8 cellular contexts compared by ENCODE assay signal in the genomic region with DNA sequence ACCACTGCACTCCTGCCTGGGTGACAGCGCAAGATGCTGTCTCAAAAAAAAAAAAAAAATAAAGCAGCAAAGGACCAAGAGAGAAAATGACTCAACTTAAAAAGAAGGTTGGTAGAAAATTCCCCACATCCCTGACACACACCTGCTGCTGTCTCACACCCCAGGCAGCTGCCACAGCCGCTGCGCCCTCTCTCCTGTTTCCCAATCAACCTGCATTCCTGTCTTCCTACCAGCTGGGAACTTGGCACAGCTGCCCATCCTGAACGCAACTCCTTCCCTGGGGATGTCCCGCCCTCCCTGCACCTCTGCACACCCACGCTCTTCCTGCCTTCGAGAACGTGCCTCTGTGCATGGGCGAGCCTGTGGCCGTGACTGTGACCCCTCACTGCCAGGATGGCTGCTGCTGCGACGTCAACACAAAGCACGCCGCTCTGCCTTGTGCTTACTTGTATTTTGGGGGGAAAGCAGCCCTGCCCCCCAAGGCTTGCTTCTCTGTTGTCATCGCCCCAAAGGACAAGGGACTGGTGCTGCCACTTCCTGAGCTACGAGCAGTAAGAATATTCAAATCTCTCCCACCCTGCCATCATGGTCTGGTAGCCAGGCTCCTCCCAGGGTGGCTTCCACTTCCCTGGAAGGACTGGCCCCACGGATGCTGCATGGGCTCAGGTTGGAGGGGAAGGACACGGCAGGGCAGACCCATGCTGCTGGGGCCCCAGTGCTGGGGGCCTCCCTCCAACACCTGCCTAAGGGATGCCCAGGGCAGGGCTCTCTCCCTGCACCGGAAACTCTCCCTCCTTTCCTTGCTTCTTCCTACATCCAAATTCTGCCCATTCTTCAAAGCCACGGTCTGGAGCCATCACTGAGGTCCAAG. TPM values are rescaled to one million over a fixed set of nuclear protein-coding genes. Genes with fewer than 3 reads are reported as not detected.
A peak's percentile ranks its signal among the peaks of the same experiment; 100 is the strongest.
DNase-seq lines count a peak whose midpoint lies in the region; ATAC-seq, FAIRE-seq and TF ChIP-seq lines count a peak whose summit lies in the region.

No MANE protein-coding gene starts in this region.

- H2BK15ac ChIP-seq in IMR-90 (ENCODE audit: low read depth, low read length), result no peak overlapping the region

- DNase-seq in COLO668 (lab: John Stamatoyannopoulos, UW; ENCODE audit: unreplicated experiment) (peak; percentile 66), IMR-90 (peak; percentile 59), lung (ENCODE audit: low spot score) (peak; percentile 81), upper lobe of right lung (peak; percentile 88), iPS-NIHi7 (ENCODE audit: extremely low spot score) (no peak), D721Med (ENCODE audit: insufficient read length, low spot score) (no peak)
- no peak for DNase-seq in activated CD4-positive, CD25-positive, alpha-beta regulatory T cell treated with anti-CD3 and anti-CD28 coated beads, Interleukin-2, amount 50 U/mL, for 72 hours

- H3K18ac ChIP-seq in IMR-90 (ENCODE audit: low read depth, low read length), result no peak overlapping the region

- TF ChIP-seq CTCF in IMR-90 (conservative IDR thresholded peaks at IDR 0.05; ENCODE audit: low read depth, low read length) (no peak), lung (IDR thresholded peaks at IDR 0.05; ENCODE audit: control extremely low read depth, extremely low read depth) (no peak), upper lobe of right lung (IDR thresholded peaks at IDR 0.05) (no peak), D721Med (IDR thresholded peaks at IDR 0.05; ENCODE audit: insufficient read depth, missing control alignments) (no peak)

- peak overlapping the region; percentile 12; the same call in 1 of the 2 replicates for H3K23ac ChIP-seq in IMR-90 (ENCODE audit: low read depth, low read length)

- intact Hi-C loops in IMR-90 (cut with micrococcal nuclease) (no loop called here), upper lobe of right lung (cut with DNase I) (no loop called here)

- H3K14ac ChIP-seq in IMR-90 (replicated peaks; ENCODE audit: low read depth, low read length), result peak overlapping the region; percentile 21; the same call in 1 of the 2 replicates

- H3K56ac ChIP-seq in IMR-90 (ENCODE audit: extremely low read depth, insufficient read depth, low read length), result no peak overlapping the region

- no peak overlapping the region for H4K91ac ChIP-seq in IMR-90 (ENCODE audit: insufficient read depth, low read depth, low read length)

- H3K9me3 Mint-ChIP-seq in activated naive CD8-positive, alpha-beta T cell (ENCODE audit: low read depth), result no peaks in the 10 kb centered on the region

- dilution Hi-C loops in IMR-90 (cut with HindIII; ENCODE audit: low sequenced_read_pairs, unreplicated experiment), result no loop called here

- H3K27me3 ChIP-seq in IMR-90 (ENCODE audit: control insufficient read depth, insufficient read depth, low read length) (no peaks in the 10 kb centered on the region), lung (ENCODE audit: control insufficient read depth, insufficient read depth) (no peaks in the 10 kb centered on the region), upper lobe of right lung (no peaks in the 10 kb centered on the region)

- peak overlapping the region; percentile 91 for H3K27ac Mint-ChIP-seq in activated naive CD8-positive, alpha-beta T cell

- H2AK9ac ChIP-seq in IMR-90 (replicated peaks; ENCODE audit: low read depth, low read length, poor library complexity), result peak overlapping the region; percentile 58

- no peak overlapping the region for H4K5ac ChIP-seq in IMR-90 (ENCODE audit: low read depth, low read length)

- peak overlapping the region; percentile 80 for H3K4me3 Mint-ChIP-seq in activated naive CD8-positive, alpha-beta T cell

- H4K8ac ChIP-seq in IMR-90 (ENCODE audit: low read depth in 2 of 2, low read length in 2 of 2), result no peak overlapping the region

- POLR2A ChIA-PET in IMR-90 (lab: Charles Lee; ENCODE audit: unreplicated experiment), result no interaction called here

- no peak for FAIRE-seq in D721Med (lab: Jason Lieb, UNC)

- H3K4me1 Mint-ChIP-seq in activated naive CD8-positive, alpha-beta T cell (ENCODE audit: low read depth), result peaks cover 55% of the 10 kb centered on the region

- H3K27ac ChIP-seq in IMR-90 (ENCODE audit: insufficient read depth, low read length) (no peak overlapping the region), lung (ENCODE audit: low read depth in 1 of 2, low read length in 1 of 2) (peak overlapping the region in 1 of 2 donors; percentile 61), upper lobe of right lung (peak overlapping the region; percentile 82)

- H2AK5ac ChIP-seq in IMR-90 (ENCODE audit: low read depth, low read length), result peak overlapping the region; percentile 48; the same call in 1 of the 2 replicates

- CTCF ChIA-PET in IMR-90 (lab: Yijun Ruan, JAX), result interaction anchor here (0.6 to 0.7 kb wide), 2 partner anchors 14 to 26 kb away, joined by 3 to 4 read pairs; no protein-coding TSS in a partner anchor

- WGBS in IMR-90 (ENCODE audit: extremely low coverage in 2 of 2, insufficient read length in 1 of 2), 2 experiments, result 94% methylated on average over 6 of the region's 20 CpGs; no CpG with 5 or more reads in 1 of the 2 experiments
- WGBS in lung, 2 donors, result 38 to 50% methylated on average over 20 of the region's 20 CpGs

- H3K79me1 ChIP-seq in IMR-90 (ENCODE audit: low read depth in 1 of 2, low read length in 2 of 2), result peaks cover 13 to 88% of the 10 kb centered on the region in 2 experiments

- no peak overlapping the region for H3K4me2 ChIP-seq in IMR-90 (ENCODE audit: low read depth, low read length)

- in situ Hi-C loops in IMR-90 (cut with MboI; ENCODE audit: low sequenced_read_pairs), result no loop called here

- H3K36me3 ChIP-seq in IMR-90 (ENCODE audit: control insufficient read depth, insufficient read depth, low read length), result peaks cover 13% of the 10 kb centered on the region
- peaks cover 0 to 7% of the 10 kb centered on the region in 2 donors for H3K36me3 ChIP-seq in lung (ENCODE audit: control insufficient read depth in 2 of 2, insufficient read depth in 2 of 2, low read length in 2 of 2)
- H3K36me3 ChIP-seq in upper lobe of right lung, result peaks cover 14% of the 10 kb centered on the region

- peaks cover 39% of the 10 kb centered on the region for H3K4me1 ChIP-seq in IMR-90 (ENCODE audit: control insufficient read depth, insufficient read depth, low read length)
- H3K4me1 ChIP-seq in lung (ENCODE audit: control insufficient read depth in 2 of 2, insufficient read depth in 2 of 2, low read length in 2 of 2), result peaks cover 6 to 39% of the 10 kb centered on the region in 2 donors
- H3K4me1 ChIP-seq in upper lobe of right lung, result peaks cover 57% of the 10 kb centered on the region

- TF ChIP-seq POLR2A in IMR-90 (IDR thresholded peaks at IDR 0.05; ENCODE audit: low read depth, low read length), result no peak

- peaks cover 34% of the 10 kb centered on the region for H3K9me1 ChIP-seq in IMR-90 (ENCODE audit: insufficient read depth, low read length)

- no peaks in the 10 kb centered on the region for H3K9me3 ChIP-seq in IMR-90 (ENCODE audit: control insufficient read depth, insufficient read depth, low read length)
- no peaks in the 10 kb centered on the region for H3K9me3 ChIP-seq in lung (ENCODE audit: control insufficient read depth in 2 of 2, insufficient read depth in 1 of 2, low read length in 1 of 2)
- H3K9me3 ChIP-seq in upper lobe of right lung, result no peaks in the 10 kb centered on the region

- BruUV-seq in IMR-90 (replicated peaks; lab: Mats Ljungman, UMichigan), result no TSS peak

- TF ChIP-seq RAD21 in IMR-90 (IDR thresholded peaks at IDR 0.05; ENCODE audit: low read length), result no peak

- H2BK5ac ChIP-seq in IMR-90 (ENCODE audit: low read depth, low read length, poor library complexity, severe bottlenecking), result no peak overlapping the region

- no peak overlapping the region for H2BK20ac ChIP-seq in IMR-90 (ENCODE audit: low read depth, low read length)

- no peak overlapping the region for H2AFZ ChIP-seq in IMR-90 (replicated peaks; ENCODE audit: low read length, poor library complexity)

- H3K9ac ChIP-seq in IMR-90 (ENCODE audit: low read depth, low read length), result no peak overlapping the region

- H3K4me3 ChIP-seq in IMR-90 (ENCODE audit: insufficient read depth, low read depth, low read length), result no peak overlapping the region
- H3K4me3 ChIP-seq in lung, result no peak overlapping the region
- no peak overlapping the region for H3K4me3 ChIP-seq in upper lobe of right lung

- ATAC-seq in IMR-90 (ENCODE audit: low read depth) (no peak), lung (ENCODE audit: insufficient read depth, low FRiP score) (peak; percentile 46), upper lobe of right lung (peak; percentile 74)

- no peaks in the 10 kb centered on the region for H3K36me3 Mint-ChIP-seq in activated naive CD8-positive, alpha-beta T cell

- no peak overlapping the region for H2BK120ac ChIP-seq in IMR-90 (ENCODE audit: low read depth, low read length)

- no peak overlapping the region; the same call in 1 of the 2 replicates for H3K4ac ChIP-seq in IMR-90 (ENCODE audit: low read depth, low read length)

- H4K20me1 ChIP-seq in IMR-90 (ENCODE audit: insufficient read depth, low read length), result peaks cover 90% of the 10 kb centered on the region

- no peaks in the 10 kb centered on the region for H3K27me3 Mint-ChIP-seq in activated naive CD8-positive, alpha-beta T cell

RNA-seq across cellular contexts. Expression of gene SH3GL1, which starts 20.7 kb away (rescaled TPM):
- 28.1 and 32.2 TPM in 2 replicates for total RNA-seq in IMR-90 (2012; rRNA removed)
- 138 and 161 TPM in 2 replicates for polyA plus RNA-seq in IMR-90 (2012; rRNA removed)
- polyA plus RNA-seq in IMR-90 (2012; cell fraction: cytosol; rRNA removed), result 103 and 170 TPM in 2 replicates
- 93.0 and 160 TPM in 2 replicates for polyA plus RNA-seq in IMR-90 (2012; cell fraction: nucleus; rRNA removed; ENCODE audit: low replicate concordance)
- 10 to 100 TPM; 30.6 to 68.6 TPM for total RNA-seq in lung
- 10 to 100 TPM; 53.1 to 65.4 TPM for polyA plus RNA-seq in lung
- 47.6 TPM for total RNA-seq in upper lobe of right lung

RNA-seq across cellular contexts. Expression of gene CHAF1A, which starts 22.8 kb away (rescaled TPM):
- total RNA-seq in IMR-90 (2012; rRNA removed) (11.4 and 12.4 TPM in 2 replicates), lung (10 to 100 TPM in 1 of 2 donors, 1 to 10 TPM in 1; 10.0 to 16.7 TPM), upper lobe of right lung (10.8 TPM)
- polyA plus RNA-seq in IMR-90 (2012; rRNA removed) (22.9 and 26.7 TPM in 2 replicates), lung (1 to 10 TPM; 6.8 to 7.4 TPM)
- polyA plus RNA-seq in IMR-90 (2012; cell fraction: cytosol; rRNA removed), result 16.1 and 20.9 TPM in 2 replicates
- 18.2 and 45.9 TPM in 2 replicates for polyA plus RNA-seq in IMR-90 (2012; cell fraction: nucleus; rRNA removed; ENCODE audit: low replicate concordance)

RNA-seq across cellular contexts. Expression of gene MPND, which starts 36.3 kb away (rescaled TPM):
- total RNA-seq in IMR-90 (2012; rRNA removed) (2.3 and 3.3 TPM in 2 replicates), lung (10 to 100 TPM in 1 of 2 donors, 1 to 10 TPM in 1; 9.1 to 30.5 TPM), upper lobe of right lung (29.3 TPM)
- polyA plus RNA-seq in IMR-90 (2012; rRNA removed) (8.1 and 9.8 TPM in 2 replicates), lung (10 to 100 TPM; 18.7 to 32.3 TPM)
- polyA plus RNA-seq in IMR-90 (2012; cell fraction: cytosol; rRNA removed), result 12.5 and 13.1 TPM in 2 replicates
- 4.6 and 9.8 TPM in 2 replicates for polyA plus RNA-seq in IMR-90 (2012; cell fraction: nucleus; rRNA removed; ENCODE audit: low replicate concordance)

RNA-seq across cellular contexts. Expression of gene STAP2, which starts 41.0 kb away (rescaled TPM):
- total RNA-seq in IMR-90 (2012; rRNA removed) (1.3 and 1.4 TPM in 2 replicates), lung (10 to 100 TPM; 24.4 to 30.0 TPM), upper lobe of right lung (16.1 TPM)
- polyA plus RNA-seq in IMR-90 (2012; rRNA removed) (3.2 and 3.4 TPM in 2 replicates), lung (10 to 100 TPM; 24.6 to 32.6 TPM)
- polyA plus RNA-seq in IMR-90 (2012; cell fraction: cytosol; rRNA removed), result 7.1 and 7.7 TPM in 2 replicates
- polyA plus RNA-seq in IMR-90 (2012; cell fraction: nucleus; rRNA removed; ENCODE audit: low replicate concordance), result 10.0 and 17.1 TPM in 2 replicates

Comparison
In these comparisons a context has a peak if more than half of its experiments do, and no peak if none do; other contexts are left out.
1. DNase-seq: peak in COLO668 (single experiment), IMR-90 (single experiment), lung (single experiment) and upper lobe of right lung (single experiment); none in iPS-NIHi7 (single experiment), D721Med (single experiment) and activated CD4-positive, CD25-positive, alpha-beta regulatory T cell treated with anti-CD3 and anti-CD28 coated beads, Interleukin-2, amount 50 U/mL, for 72 hours (single experiment).